ENCODE assay signal across 24 cellular contexts in the genomic region with DNA sequence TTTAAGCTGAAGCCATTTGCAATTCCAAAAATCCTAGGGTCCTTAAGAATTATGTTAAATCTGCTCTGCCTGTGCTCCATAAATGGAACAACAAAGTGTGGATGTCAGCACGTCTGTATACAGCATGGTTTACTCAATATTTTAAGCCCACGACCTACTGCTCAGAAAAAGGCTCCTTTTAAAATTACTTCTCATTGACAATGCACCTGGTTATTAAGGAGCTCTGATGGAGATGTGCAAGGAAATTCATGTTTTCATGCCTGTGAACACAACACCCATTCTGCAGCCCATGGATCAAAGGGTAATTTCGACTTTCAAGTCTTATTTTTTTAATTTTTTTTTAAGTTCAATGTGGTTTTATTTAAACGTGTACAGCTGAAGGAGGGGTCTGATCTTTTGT. TPM values are rescaled to one million over a fixed set of nuclear protein-coding genes. Genes with fewer than 3 reads are reported as not detected.
DNase-seq lines count a peak whose midpoint lies in the region; ATAC-seq, FAIRE-seq and TF ChIP-seq lines count a peak whose summit lies in the region.
"Had no signal": no experiment of that assay in that cellular context is flagged by ENCODE, and none has a peak within 500 bp of the region (broad histone marks: within the 10 kb centered on the region; RNA-seq: fewer than 3 reads in every experiment).

No MANE protein-coding gene starts in this region.

- in situ Hi-C loops in HepG2 (cut with HindIII; ENCODE audit: extremely low pct_ligation_motif_present, low pct_unique_long_range_greater_than_20kb): no loop called here

- H3K36me3 ChIP-seq in HepG2 (replicated peaks in 1 of 2; ENCODE audit: control insufficient read depth in 1 of 2, insufficient read depth in 2 of 2, low read length in 2 of 2): peaks cover 0 to 2% of the 10 kb centered on the region in 2 experiments; a peak in 1 of 5 replicates
- H3K36me3 ChIP-seq in right lobe of liver: peaks cover 0 to 5% (median 0%) of the 10 kb centered on the region in 4 donors
- H3K36me3 ChIP-seq: BE2C had no signal

- no peak for FAIRE-seq in HepG2 (lab: Jason Lieb, UNC)
- FAIRE-seq: A204.1, D721Med, GM12878, GM12892, GM18507 had no signal

- no peak overlapping the region for H2AFZ ChIP-seq in HepG2 (ENCODE audit: low read length)

- POLR2A ChIA-PET in HepG2 (lab: Yijun Ruan, JAX): interaction anchor here (0.6 to 1.6 kb wide), 4 partner anchors 9 to 282 kb away, joined by 3 to 5 read pairs (median 4); partner anchors contain the start of genes FBXO33, SEC23A and TRAPPC6B
- POLR2A ChIA-PET in CD4-positive, alpha-beta T cell (lab: Charles Lee): interaction anchor here (1.2 to 3.3 kb wide), 2 partner anchors 48 to 270 kb away, joined by 4 to 14 read pairs; partner anchors contain the start of genes FBXO33 and GEMIN2

- no peak overlapping the region for H3K4me2 ChIP-seq in HepG2 (ENCODE audit: low read depth, low read length)
- H3K4me2 ChIP-seq: BLaER1 had no signal

- peaks cover 43% of the 10 kb centered on the region for H3K4me1 Mint-ChIP-seq in CD4-positive, alpha-beta T cell (ENCODE audit: low read depth)
- peaks cover 37% of the 10 kb centered on the region for H3K4me1 Mint-ChIP-seq in activated T-helper 2 cell treated with anti-CD3 and anti-CD28 coated beads, Interferon-gamma antibody, Interleukin-2, Interleukin-4, amounts not matched to agents 10 μg/mL and 5 μg/mL and 100 μg/mL, durations not matched to agents 14 hours and 24 hours and 36 hours (ENCODE audit: low read depth)
- H3K4me1 Mint-ChIP-seq: CD14-positive monocyte had no signal

- H3K27me3 Mint-ChIP-seq in CD4-positive, alpha-beta T cell: no peaks in the 10 kb centered on the region
- H3K27me3 Mint-ChIP-seq in activated T-helper 2 cell treated with anti-CD3 and anti-CD28 coated beads, Interferon-gamma antibody, Interleukin-2, Interleukin-4, amounts not matched to agents 10 μg/mL and 5 μg/mL and 100 μg/mL, durations not matched to agents 14 hours and 24 hours and 36 hours (ENCODE audit: low read depth): no peaks in the 10 kb centered on the region
- H3K27me3 Mint-ChIP-seq: CD4-positive, CD25-positive, alpha-beta regulatory T cell had no signal

- peak overlapping the region; percentile 59 for H3K27ac Mint-ChIP-seq in CD4-positive, alpha-beta T cell
- H3K27ac Mint-ChIP-seq in activated T-helper 2 cell treated with anti-CD3 and anti-CD28 coated beads, Interferon-gamma antibody, Interleukin-2, Interleukin-4, amounts not matched to agents 10 μg/mL and 5 μg/mL and 100 μg/mL, durations not matched to agents 14 hours and 24 hours and 36 hours: peak overlapping the region; percentile 19
- H3K27ac Mint-ChIP-seq: CD14-positive monocyte had no signal

- H3K4me3 ChIP-seq in HepG2 (replicated peaks in 1 of 3; ENCODE audit: insufficient read depth in 1 of 3, low read depth in 2 of 3, low read length in 3 of 3) (no peak overlapping the region), right lobe of liver (no peak overlapping the region)
- H3K4me3 ChIP-seq: BLaER1, GM12878 had no signal

- ATAC-seq in HepG2 (no peak), right lobe of liver (no peak)
- no peak for ATAC-seq in CD4-positive, alpha-beta T cell (ENCODE audit: poor library complexity)
- ATAC-seq: CD8-positive, alpha-beta T cell had no signal

- no peak overlapping the region for H3K27ac ChIP-seq in HepG2 (ENCODE audit: extremely low read length, insufficient read depth, low read length)
- H3K27ac ChIP-seq in right lobe of liver: no peak overlapping the region
- no peak overlapping the region for H3K27ac ChIP-seq in CD4-positive, alpha-beta T cell (ENCODE audit: low read depth, low read length)
- H3K27ac ChIP-seq: BLaER1 had no signal

- H3K9ac ChIP-seq in HepG2 (ENCODE audit: insufficient read depth, low read depth, low read length): no peak overlapping the region
- H3K9ac ChIP-seq: BLaER1 had no signal

- intact Hi-C loops in HepG2 (cut with micrococcal nuclease; ENCODE audit: unreplicated experiment) (no loop called here), right lobe of liver (cut with DNase I) (no loop called here)
- intact Hi-C loops in CD4-positive, alpha-beta T cell (cut with DNase I, micrococcal nuclease): no loop called here
- intact Hi-C loops in activated T-helper 2 cell treated with anti-CD3 and anti-CD28 coated beads, Interferon-gamma antibody, Interleukin-2, Interleukin-4, amounts not matched to agents 10 μg/mL and 5 μg/mL and 100 μg/mL, durations not matched to agents 14 hours and 24 hours and 36 hours (cut with micrococcal nuclease): loop anchor here (5.0 kb wide), 2 partner anchors 48 to 272 kb away; partner anchors contain the start of genes FBXO33 and GEMIN2

- peaks cover 5% of the 10 kb centered on the region for H3K36me3 Mint-ChIP-seq in CD4-positive, alpha-beta T cell (ENCODE audit: low read depth)
- H3K36me3 Mint-ChIP-seq in activated T-helper 2 cell treated with anti-CD3 and anti-CD28 coated beads, Interferon-gamma antibody, Interleukin-2, Interleukin-4, amounts not matched to agents 10 μg/mL and 5 μg/mL and 100 μg/mL, durations not matched to agents 14 hours and 24 hours and 36 hours (ENCODE audit: low read depth): peaks cover 2% of the 10 kb centered on the region

- TF ChIP-seq EP300 in HepG2 (IDR thresholded peaks at IDR 0.05; ENCODE audit: low read depth in 2 of 2, low read length in 2 of 2): no peak
- no peak for TF ChIP-seq EP300 in HepG2 (CRISPR knock-in tag; IDR thresholded peaks at IDR 0.05; ENCODE audit: borderline replicate concordance)

- no peaks in the 10 kb centered on the region for H3K27me3 ChIP-seq in HepG2 (ENCODE audit: control insufficient read depth in 1 of 2, insufficient read depth in 2 of 2, low read length in 2 of 2)
- no peaks in the 10 kb centered on the region for H3K27me3 ChIP-seq in right lobe of liver
- no peaks in the 10 kb centered on the region for H3K27me3 ChIP-seq in CD4-positive, alpha-beta T cell (ENCODE audit: control insufficient read depth, insufficient read depth, low read length)
- H3K27me3 ChIP-seq: BE2C, BLaER1 had no signal

- no peak for TF ChIP-seq RAD21 in HepG2 (CRISPR knock-in tag; IDR thresholded peaks at IDR 0.05)

- H3K9me3 ChIP-seq in HepG2 (ENCODE audit: low read length) (no peaks in the 10 kb centered on the region), right lobe of liver (no peaks in the 10 kb centered on the region)
- H3K9me3 ChIP-seq in CD4-positive, alpha-beta T cell (ENCODE audit: control insufficient read depth, low read length): no peaks in the 10 kb centered on the region
- H3K9me3 ChIP-seq: BE2C, BLaER1, Caco-2 had no signal

- BruUV-seq in HepG2 (replicated peaks; lab: Mats Ljungman, UMichigan): no TSS peak

- H3K4me3 Mint-ChIP-seq in CD4-positive, alpha-beta T cell: no peak overlapping the region
- H3K4me3 Mint-ChIP-seq in activated T-helper 2 cell treated with anti-CD3 and anti-CD28 coated beads, Interferon-gamma antibody, Interleukin-2, Interleukin-4, amounts not matched to agents 10 μg/mL and 5 μg/mL and 100 μg/mL, durations not matched to agents 14 hours and 24 hours and 36 hours (ENCODE audit: low read depth): no peak overlapping the region
- H3K4me3 Mint-ChIP-seq: CD14-positive monocyte; CD8-positive, alpha-beta T cell had no signal

- H3K4me1 ChIP-seq in HepG2 (ENCODE audit: insufficient read depth, low read length) (no peaks in the 10 kb centered on the region), right lobe of liver (no peaks in the 10 kb centered on the region)
- H3K4me1 ChIP-seq: BE2C, Caco-2 had no signal

- DNase-seq in HepG2 (ENCODE audit: low spot score): no peak
- no peak for DNase-seq in right lobe of liver
- DNase-seq in CD4-positive, alpha-beta T cell: no peak
- DNase-seq in activated T-helper 2 cell treated with anti-CD3 and anti-CD28 coated beads, Interferon-gamma antibody, Interleukin-2, Interleukin-4, amounts not matched to agents 10 μg/mL and 5 μg/mL and 100 μg/mL, durations not matched to agents 14 hours and 24 hours and 36 hours (ENCODE audit: low spot score): no peak
- DNase-seq in kidney glomerular epithelial cell (lab: John Stamatoyannopoulos, UW): no peak
- DNase-seq: 8988T; ACHN; BE2C; C1 segment of cervical spinal cord; Caco-2; Calu3; CD4-positive, CD25-positive, alpha-beta regulatory T cell; CD8-positive, alpha-beta T cell; DMS79; DND-41; EL; GDM1 had no signal

- TF ChIP-seq POLR2A in HepG2 (IDR thresholded peaks at IDR 0.05; ENCODE audit: insufficient read depth in 1 of 2, low read depth in 2 of 2, low read length in 2 of 2): no peak
- no peak for TF ChIP-seq POLR2A in right lobe of liver (IDR thresholded peaks at IDR 0.05)

- CTCF ChIA-PET in HepG2 (lab: Yijun Ruan, JAX; ENCODE audit: low intra/inter-chr PET ratio, low total read pairs): no interaction called here
- CTCF ChIA-PET in CD4-positive, alpha-beta T cell (lab: Charles Lee): interaction anchor here (1.4 kb wide), 1 partner anchor 13 kb away, joined by 4 read pairs; no protein-coding TSS in a partner anchor

- H3K79me2 ChIP-seq in HepG2 (ENCODE audit: insufficient read depth, low read length): no peaks in the 10 kb centered on the region

- TF ChIP-seq CTCF in HepG2 (CRISPR knock-in tag; IDR thresholded peaks at IDR 0.05) (no peak), right lobe of liver (IDR thresholded peaks at IDR 0.05) (no peak)
- TF ChIP-seq CTCF in CD4-positive, alpha-beta T cell (IDR thresholded peaks at IDR 0.05): no peak

- 87% methylated on average over 4 of the region's 4 CpGs for WGBS in HepG2 (ENCODE audit: low lambda C conversion rate)
- 79% methylated on average over 3 of the region's 4 CpGs for WGBS in right lobe of liver (ENCODE audit: insufficient coverage, low coverage, low lambda C conversion rate, missing lambda C conversion rate)

- H3K9me3 Mint-ChIP-seq in CD4-positive, alpha-beta T cell: no peaks in the 10 kb centered on the region
- H3K9me3 Mint-ChIP-seq in activated T-helper 2 cell treated with anti-CD3 and anti-CD28 coated beads, Interferon-gamma antibody, Interleukin-2, Interleukin-4, amounts not matched to agents 10 μg/mL and 5 μg/mL and 100 μg/mL, durations not matched to agents 14 hours and 24 hours and 36 hours: no peaks in the 10 kb centered on the region
- H3K9me3 Mint-ChIP-seq: CD14-positive monocyte; CD8-positive, alpha-beta T cell had no signal

- H4K20me1 ChIP-seq in HepG2 (ENCODE audit: insufficient read depth, low read length): no peaks in the 10 kb centered on the region
- H4K20me1 ChIP-seq: BLaER1 had no signal

RNA-seq across cellular contexts. Expression of gene FBXO33, which starts 48.1 kb away (rescaled TPM):
- 15.5 and 23.3 TPM in 2 replicates for total RNA-seq in HepG2 (2016; rRNA removed; fragmentation: Illumina TruSeq; extraction: Trizol)
- 1.6 and 1.8 TPM in 2 replicates for total RNA-seq in HepG2 (2016; cell fraction: cytosol; rRNA removed; fragmentation: Illumina TruSeq; extraction: Trizol; ENCODE audit: low read depth)
- total RNA-seq in HepG2 (2016; cell fraction: insoluble cytoplasmic fraction; rRNA removed; fragmentation: Illumina TruSeq; extraction: Trizol): 17.5 and 22.7 TPM in 2 replicates
- total RNA-seq in HepG2 (2016; cell fraction: membrane; rRNA removed; fragmentation: Illumina TruSeq; extraction: Trizol): 5.6 and 7.4 TPM in 2 replicates
- 12.8 and 13.0 TPM in 2 replicates for total RNA-seq in HepG2 (2016; cell fraction: nucleus; rRNA removed; fragmentation: Illumina TruSeq; extraction: Trizol)
- polyA plus RNA-seq in HepG2 (2011; rRNA removed): 15.2 and 16.9 TPM in 2 replicates
- polyA plus RNA-seq in HepG2 (2011; cell fraction: cytosol; rRNA removed): 7.6 and 10.6 TPM in 2 replicates
- polyA plus RNA-seq in HepG2 (2011; cell fraction: nucleus; rRNA removed): 8.6 and 9.8 TPM in 2 replicates
- 13.5 and 16.7 TPM in 2 replicates for polyA plus RNA-seq in HepG2 (2012)
- polyA plus RNA-seq in HepG2 (2016; cell fraction: cytosol; fragmentation: Illumina TruSeq; extraction: Trizol; ENCODE audit: low read depth): 0.57 and 0.70 TPM in 2 replicates
- polyA plus RNA-seq in HepG2 (2016; cell fraction: insoluble cytoplasmic fraction; fragmentation: Illumina TruSeq; extraction: Trizol; ENCODE audit: low read depth): 15.9 and 16.0 TPM in 2 replicates
- polyA plus RNA-seq in HepG2 (2016; cell fraction: membrane; fragmentation: Illumina TruSeq; extraction: Trizol; ENCODE audit: low read depth): 2.2 and 2.6 TPM in 2 replicates
- polyA plus RNA-seq in HepG2 (2016; cell fraction: nucleus; fragmentation: Illumina TruSeq; extraction: Trizol; ENCODE audit: insufficient read depth, low read depth): 11.2 and 12.2 TPM in 2 replicates
- polyA minus RNA-seq in HepG2 (2011; rRNA and poly(A)+ RNA removed; ENCODE audit: low replicate concordance): 30.5 and 39.3 TPM in 2 replicates
- 12.7 and 15.8 TPM in 2 replicates for polyA minus RNA-seq in HepG2 (2011; cell fraction: cytosol; rRNA and poly(A)+ RNA removed)
- 34.8 and 39.1 TPM in 2 replicates for polyA minus RNA-seq in HepG2 (2011; cell fraction: nucleus; rRNA and poly(A)+ RNA removed)
- total RNA-seq in right lobe of liver: 1 to 10 TPM; 4.3 to 6.0 (median 5.2) TPM
- total RNA-seq in CD4-positive, alpha-beta T cell: 10 to 100 TPM; 94.6 to 97.4 TPM
- total RNA-seq in activated T-helper 2 cell treated with anti-CD3 and anti-CD28 coated beads, Interferon-gamma antibody, Interleukin-2, Interleukin-4, amounts not matched to agents 10 μg/mL and 5 μg/mL and 100 μg/mL, durations not matched to agents 14 hours and 24 hours and 36 hours: 15.7 and 16.2 TPM in 2 replicates
